Comparison of ENCODE assay signal across 25 cellular contexts in the genomic region with DNA sequence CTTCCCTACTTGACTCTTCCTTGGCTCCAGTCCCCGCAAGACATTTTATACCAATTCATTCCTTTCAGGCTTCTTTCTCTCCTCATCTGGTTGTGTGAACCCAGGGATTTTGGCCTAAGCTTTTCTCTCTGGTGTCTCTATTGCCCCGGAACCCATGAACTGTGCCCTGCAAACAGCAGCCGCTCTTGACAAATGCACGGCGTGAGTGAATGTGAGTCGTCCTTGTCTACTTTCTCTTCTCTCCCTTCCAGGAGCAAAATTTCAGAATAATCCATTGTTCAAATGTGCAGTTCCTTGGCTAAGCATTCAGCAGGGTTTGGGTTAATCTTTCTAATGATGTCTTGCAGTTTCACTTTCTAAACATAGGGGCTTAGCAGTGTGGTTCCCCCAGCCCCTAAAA.
DNase-seq lines count a peak whose midpoint lies in the region; ATAC-seq and TF ChIP-seq lines count a peak whose summit lies in the region.
"Had no signal": no experiment of that assay in that cellular context is flagged by ENCODE, and none has a peak within 500 bp of the region (broad histone marks: within the 10 kb centered on the region; RNA-seq: fewer than 3 reads in every experiment).

No MANE protein-coding gene starts in this region.

- no peak overlapping the region for H3K27ac ChIP-seq in RWPE2 (ENCODE audit: poor library complexity, severe bottlenecking)
- H3K27ac ChIP-seq in thyroid gland: no peak overlapping the region
- H3K27ac ChIP-seq: BLaER1, GM23248, RWPE1, SK-N-MC had no signal

- H3K4me3 Mint-ChIP-seq in osteocyte (ENCODE audit: unreplicated experiment): no peak overlapping the region
- H3K4me3 Mint-ChIP-seq: CD4-positive, CD25-positive, alpha-beta regulatory T cell had no signal

- DNase-seq in Daoy (ENCODE audit: low read depth) (peak; percentile 66), RWPE2 (ENCODE audit: low spot score) (no peak), fibroblast of the aortic adventitia (ENCODE audit: low read depth) (peak; percentile 13), osteocyte (ENCODE audit: extremely low spot score, unreplicated experiment) (no peak), thyroid gland (no peak), NCI-H1436 treated with DMSO at 0.1 percent for 48 hours (lab: John Stamatoyannopoulos, UW) (no peak), cerebellar nuclear complex (lab: John Stamatoyannopoulos, UW) (no peak)
- DNase-seq: CD4-positive, CD25-positive, alpha-beta regulatory T cell; DMS153; GM23248; HCEC 1CT; IMR-90; KG1; NCI-H1048; NCI-H1417; NCI-H187; NCI-H2081 treated with DMSO at 0.1 percent for 48 hours; NCI-H2171; NCI-H226; NCI-H510A; NCI-H69; SIG-M5 had no signal

- intact Hi-C loops in thyroid gland (cut with DNase I): no loop called here

- H3K4me1 ChIP-seq in RWPE2 (ENCODE audit: insufficient read depth, poor library complexity, severe bottlenecking) (peaks cover 4% of the 10 kb centered on the region), thyroid gland (no peaks in the 10 kb centered on the region)

- WGBS in thyroid gland, 2 donors: 68 to 71% methylated on average over 6 of the region's 6 CpGs

- H3K9me3 Mint-ChIP-seq in osteocyte (ENCODE audit: unreplicated experiment): peaks cover 4% of the 10 kb centered on the region
- H3K9me3 Mint-ChIP-seq: CD4-positive, CD25-positive, alpha-beta regulatory T cell had no signal

- ATAC-seq in RWPE2 (ENCODE audit: low read depth): peak; percentile 40; the same call in 2 of the 3 replicates

- peak overlapping the region; percentile 19 for H3K27ac Mint-ChIP-seq in osteocyte (ENCODE audit: unreplicated experiment)
- H3K27ac Mint-ChIP-seq: CD4-positive, CD25-positive, alpha-beta regulatory T cell had no signal

- H3K9me3 ChIP-seq in RWPE2 (ENCODE audit: severe bottlenecking) (no peaks in the 10 kb centered on the region), thyroid gland (no peaks in the 10 kb centered on the region)
- H3K9me3 ChIP-seq: BLaER1 had no signal

- no peak for TF ChIP-seq POLR2A in thyroid gland (IDR thresholded peaks at IDR 0.05)

- peaks cover 16% of the 10 kb centered on the region for H3K27me3 ChIP-seq in RWPE2 (ENCODE audit: insufficient read depth, poor library complexity, severe bottlenecking)
- H3K27me3 ChIP-seq in thyroid gland: no peaks in the 10 kb centered on the region

- H3K36me3 ChIP-seq in RWPE2 (ENCODE audit: low read depth) (no peaks in the 10 kb centered on the region), thyroid gland (no peaks in the 10 kb centered on the region)
- H3K36me3 ChIP-seq: BLaER1 had no signal

- H3K4me3 ChIP-seq in RWPE2 (ENCODE audit: severe bottlenecking) (no peak overlapping the region), fibroblast of the aortic adventitia (ENCODE audit: low read depth, low read length) (no peak overlapping the region), thyroid gland (replicated peaks in 1 of 3) (no peak overlapping the region)
- H3K4me3 ChIP-seq: BLaER1, GM23248, SK-N-MC had no signal

- peaks cover 23% of the 10 kb centered on the region for H3K4me1 Mint-ChIP-seq in osteocyte (ENCODE audit: unreplicated experiment)

- TF ChIP-seq CTCF in RWPE2 (IDR thresholded peaks at IDR 0.05; ENCODE audit: poor library complexity, severe bottlenecking): no peak
- TF ChIP-seq CTCF in fibroblast of the aortic adventitia (IDR thresholded peaks at IDR 0.05; ENCODE audit: insufficient read depth, low read length): no peak
- TF ChIP-seq CTCF in osteocyte (IDR thresholded peaks at IDR 0.05): no peak
- no peak for TF ChIP-seq CTCF in thyroid gland (IDR thresholded peaks at IDR 0.05)

- H3K36me3 Mint-ChIP-seq in osteocyte (ENCODE audit: unreplicated experiment): no peaks in the 10 kb centered on the region
- H3K36me3 Mint-ChIP-seq: CD4-positive, CD25-positive, alpha-beta regulatory T cell had no signal

- no peaks in the 10 kb centered on the region for H3K27me3 Mint-ChIP-seq in osteocyte (ENCODE audit: unreplicated experiment)
- H3K27me3 Mint-ChIP-seq: CD4-positive, CD25-positive, alpha-beta regulatory T cell had no signal

Comparison
In these comparisons a context has a peak if more than half of its experiments do, and no peak if none do; other contexts are left out.
1. DNase-seq: peak in Daoy (single experiment) and fibroblast of the aortic adventitia (single experiment); none in RWPE2 (single experiment), osteocyte (single experiment), thyroid gland (0 of 2), NCI-H1436 treated with DMSO at 0.1 percent for 48 hours (single experiment) and cerebellar nuclear complex (0 of 2).